In genomic region chr3:186425788-186426730, GRCh38 we compare ENCODE assay signal across 1 cellular context.
TF ChIP-seq lines count a peak whose summit lies in the region.

No MANE protein-coding gene starts in this region.

TF ChIP-seq in HepG2, 621 proteins besides CTCF, POLR2A, EP300 and RAD21 (continued from another document):
- TF ChIP-seq SP140L (CRISPR knock-in tag; IDR thresholded peaks at IDR 0.05; ENCODE audit: borderline replicate concordance) (no peak), ZBTB38 (CRISPR knock-in tag; IDR thresholded peaks at IDR 0.05) (no peak), STAT5B (CRISPR knock-in tag; IDR thresholded peaks at IDR 0.05) (no peak), ZNF766 (CRISPR knock-in tag; IDR thresholded peaks at IDR 0.05; ENCODE audit: borderline replicate concordance) (no peak), ZNF317 (CRISPR knock-in tag; IDR thresholded peaks at IDR 0.05) (no peak), TARDBP (CRISPR knock-in tag; IDR thresholded peaks at IDR 0.05) (no peak), SP5 (CRISPR knock-in tag; IDR thresholded peaks at IDR 0.05; ENCODE audit: borderline replicate concordance, low read depth) (no peak), TOPORS (CRISPR knock-in tag; IDR thresholded peaks at IDR 0.05) (no peak), ATF3 (CRISPR knock-in tag; IDR thresholded peaks at IDR 0.05) (no peak), SMAD3 (CRISPR knock-in tag; IDR thresholded peaks at IDR 0.05) (no peak), SRSF1 (optimal IDR thresholded peaks at IDR 0.05; ENCODE audit: low read depth, low read length) (no peak)
- TF ChIP-seq, protein P1, sequence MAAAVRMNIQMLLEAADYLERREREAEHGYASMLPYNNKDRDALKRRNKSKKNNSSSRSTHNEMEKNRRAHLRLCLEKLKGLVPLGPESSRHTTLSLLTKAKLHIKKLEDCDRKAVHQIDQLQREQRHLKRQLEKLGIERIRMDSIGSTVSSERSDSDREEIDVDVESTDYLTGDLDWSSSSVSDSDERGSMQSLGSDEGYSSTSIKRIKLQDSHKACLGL (CRISPR knock-in tag; IDR thresholded peaks at IDR 0.05), result no peak
- TF ChIP-seq, protein P2, sequence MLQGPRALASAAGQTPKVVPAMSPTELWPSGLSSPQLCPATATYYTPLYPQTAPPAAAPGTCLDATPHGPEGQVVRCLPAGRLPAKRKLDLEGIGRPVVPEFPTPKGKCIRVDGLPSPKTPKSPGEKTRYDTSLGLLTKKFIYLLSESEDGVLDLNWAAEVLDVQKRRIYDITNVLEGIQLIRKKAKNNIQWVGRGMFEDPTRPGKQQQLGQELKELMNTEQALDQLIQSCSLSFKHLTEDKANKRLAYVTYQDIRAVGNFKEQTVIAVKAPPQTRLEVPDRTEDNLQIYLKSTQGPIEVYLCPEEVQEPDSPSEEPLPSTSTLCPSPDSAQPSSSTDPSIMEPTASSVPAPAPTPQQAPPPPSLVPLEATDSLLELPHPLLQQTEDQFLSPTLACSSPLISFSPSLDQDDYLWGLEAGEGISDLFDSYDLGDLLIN (CRISPR knock-in tag; IDR thresholded peaks at IDR 0.05; ENCODE audit: borderline replicate concordance), result no peak
- TF ChIP-seq, protein P3, sequence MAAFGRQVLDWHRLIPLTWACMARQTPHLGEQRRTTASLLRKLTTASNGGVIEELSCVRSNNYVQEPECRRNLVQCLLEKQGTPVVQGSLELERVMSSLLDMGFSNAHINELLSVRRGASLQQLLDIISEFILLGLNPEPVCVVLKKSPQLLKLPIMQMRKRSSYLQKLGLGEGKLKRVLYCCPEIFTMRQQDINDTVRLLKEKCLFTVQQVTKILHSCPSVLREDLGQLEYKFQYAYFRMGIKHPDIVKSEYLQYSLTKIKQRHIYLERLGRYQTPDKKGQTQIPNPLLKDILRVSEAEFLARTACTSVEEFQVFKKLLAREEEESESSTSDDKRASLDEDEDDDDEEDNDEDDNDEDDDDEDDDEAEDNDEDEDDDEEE (CRISPR knock-in tag; IDR thresholded peaks at IDR 0.05), result no peak
